In the genomic region with DNA sequence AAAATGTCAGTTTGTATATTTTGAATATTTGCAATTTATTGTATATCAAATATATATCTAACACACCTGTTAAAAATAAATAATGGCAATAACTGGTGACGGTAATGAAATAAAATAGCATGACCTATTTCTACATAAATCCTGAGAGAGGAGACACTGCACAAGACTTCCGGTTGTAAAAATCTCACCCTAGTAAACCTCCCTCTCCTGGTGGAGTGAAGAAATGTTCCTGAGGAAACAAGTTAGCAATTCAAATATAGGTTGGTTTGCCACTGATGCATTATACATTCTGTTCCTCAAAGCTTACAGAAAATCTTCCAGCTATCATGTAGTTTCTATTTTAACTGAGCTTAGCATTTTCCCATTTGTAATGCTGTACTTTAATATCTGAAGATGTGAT, we compare ENCODE assay signal across 11 cellular contexts.
DNase-seq lines count a peak whose midpoint lies in the region; ATAC-seq, FAIRE-seq and TF ChIP-seq lines count a peak whose summit lies in the region.
"Had no signal": no experiment of that assay in that cellular context is flagged by ENCODE, and none has a peak within 500 bp of the region (broad histone marks: within the 10 kb centered on the region; RNA-seq: fewer than 3 reads in every experiment).

No MANE protein-coding gene starts in this region.

- intact Hi-C loops in CD4-positive, alpha-beta T cell (cut with DNase I, micrococcal nuclease): loop anchor here in 1 of 2 experiments (10.0 kb wide), 1 partner anchor 851 kb away; a partner anchor contains a TSS

- no peaks in the 10 kb centered on the region for H3K4me1 Mint-ChIP-seq in CD4-positive, alpha-beta T cell (ENCODE audit: low read depth)
- no peaks in the 10 kb centered on the region for H3K4me1 Mint-ChIP-seq in activated naive CD8-positive, alpha-beta T cell treated with anti-CD3 and anti-CD28 coated beads for 36 hours
- H3K4me1 Mint-ChIP-seq: activated CD4-positive, alpha-beta T cell treated with anti-CD3 and anti-CD28 coated beads for 36 hours had no signal

- no peak overlapping the region for H3K27ac ChIP-seq in CD4-positive, alpha-beta T cell (ENCODE audit: low read depth, low read length)

- TF ChIP-seq RAD21 in Ishikawa (IDR thresholded peaks at IDR 0.05; ENCODE audit: low read depth): peak; percentile 38

- no peak for ATAC-seq in CD4-positive, alpha-beta T cell (ENCODE audit: poor library complexity)
- ATAC-seq: activated CD4-positive, alpha-beta T cell treated with anti-CD3 and anti-CD28 coated beads for 36 hours had no signal

- H3K4me3 Mint-ChIP-seq in CD4-positive, alpha-beta T cell: no peak overlapping the region
- H3K4me3 Mint-ChIP-seq in activated naive CD8-positive, alpha-beta T cell treated with anti-CD3 and anti-CD28 coated beads for 36 hours: no peak overlapping the region
- H3K4me3 Mint-ChIP-seq: activated CD4-positive, alpha-beta T cell treated with anti-CD3 and anti-CD28 coated beads for 36 hours had no signal

- CTCF ChIA-PET in CD4-positive, alpha-beta T cell (lab: Charles Lee): no interaction called here

- TF ChIP-seq CTCF in D721Med (IDR thresholded peaks at IDR 0.05; ENCODE audit: insufficient read depth, missing control alignments): peak; percentile 32
- no peak for TF ChIP-seq CTCF in CD4-positive, alpha-beta T cell (IDR thresholded peaks at IDR 0.05)

- no peak for TF ChIP-seq EP300 in Ishikawa (IDR thresholded peaks at IDR 0.05; ENCODE audit: borderline replicate concordance)

- H3K36me3 Mint-ChIP-seq in CD4-positive, alpha-beta T cell (ENCODE audit: low read depth): no peaks in the 10 kb centered on the region
- no peaks in the 10 kb centered on the region for H3K36me3 Mint-ChIP-seq in activated naive CD8-positive, alpha-beta T cell treated with anti-CD3 and anti-CD28 coated beads for 36 hours

- H3K27me3 Mint-ChIP-seq in CD4-positive, alpha-beta T cell: no peaks in the 10 kb centered on the region
- H3K27me3 Mint-ChIP-seq in activated naive CD8-positive, alpha-beta T cell treated with anti-CD3 and anti-CD28 coated beads for 36 hours: no peaks in the 10 kb centered on the region
- H3K27me3 Mint-ChIP-seq: activated CD4-positive, alpha-beta T cell treated with anti-CD3 and anti-CD28 coated beads for 36 hours had no signal

- H3K9me3 Mint-ChIP-seq in CD4-positive, alpha-beta T cell: no peaks in the 10 kb centered on the region
- no peaks in the 10 kb centered on the region for H3K9me3 Mint-ChIP-seq in activated naive CD8-positive, alpha-beta T cell treated with anti-CD3 and anti-CD28 coated beads for 36 hours

- peak; percentile 55 for FAIRE-seq in D721Med (lab: Jason Lieb, UNC)

- H3K27me3 ChIP-seq in CD4-positive, alpha-beta T cell (ENCODE audit: control insufficient read depth, insufficient read depth, low read length): no peaks in the 10 kb centered on the region

- H3K27ac Mint-ChIP-seq in CD4-positive, alpha-beta T cell: no peak overlapping the region
- no peak overlapping the region for H3K27ac Mint-ChIP-seq in activated naive CD8-positive, alpha-beta T cell treated with anti-CD3 and anti-CD28 coated beads for 36 hours
- H3K27ac Mint-ChIP-seq: activated CD4-positive, alpha-beta T cell treated with anti-CD3 and anti-CD28 coated beads for 36 hours had no signal

- POLR2A ChIA-PET in CD4-positive, alpha-beta T cell (lab: Charles Lee): no interaction called here

- DNase-seq in D721Med (ENCODE audit: insufficient read length, low spot score): no peak
- DNase-seq in RPMI8226: peak; percentile 7
- peak; percentile 19 for DNase-seq in inferior parietal cortex (ENCODE audit: extremely low spot score)
- DNase-seq in CD4-positive, alpha-beta T cell: no peak
- no peak for DNase-seq in nucleus accumbens (lab: John Stamatoyannopoulos, UW)
- no peak for DNase-seq in NCI-H69 (lab: John Stamatoyannopoulos, UW)
- no peak for DNase-seq in activated naive CD8-positive, alpha-beta T cell treated with anti-CD3 and anti-CD28 coated beads for 36 hours
- DNase-seq: activated CD4-positive, alpha-beta T cell treated with anti-CD3 and anti-CD28 coated beads for 36 hours; cortex of kidney; NCI-H1092 had no signal

- H3K9me3 ChIP-seq in CD4-positive, alpha-beta T cell (ENCODE audit: control insufficient read depth, low read length): no peaks in the 10 kb centered on the region

TF ChIP-seq in Ishikawa, 13 proteins besides CTCF, POLR2A, EP300 and RAD21:
- TF ChIP-seq NFIC (IDR thresholded peaks at IDR 0.05): no peak
- no peak for TF ChIP-seq CREB1 (IDR thresholded peaks at IDR 0.05; ENCODE audit: low read depth)
- no peak for TF ChIP-seq ZBTB7A (IDR thresholded peaks at IDR 0.05; ENCODE audit: low read depth)
- TF ChIP-seq YY1 (IDR thresholded peaks at IDR 0.05; ENCODE audit: low read depth): no peak
- TF ChIP-seq TCF12 (IDR thresholded peaks at IDR 0.05; ENCODE audit: low read depth): no peak
- TF ChIP-seq FOXM1 (IDR thresholded peaks at IDR 0.05; ENCODE audit: borderline replicate concordance, low read depth): no peak
- TF ChIP-seq, protein P1, sequence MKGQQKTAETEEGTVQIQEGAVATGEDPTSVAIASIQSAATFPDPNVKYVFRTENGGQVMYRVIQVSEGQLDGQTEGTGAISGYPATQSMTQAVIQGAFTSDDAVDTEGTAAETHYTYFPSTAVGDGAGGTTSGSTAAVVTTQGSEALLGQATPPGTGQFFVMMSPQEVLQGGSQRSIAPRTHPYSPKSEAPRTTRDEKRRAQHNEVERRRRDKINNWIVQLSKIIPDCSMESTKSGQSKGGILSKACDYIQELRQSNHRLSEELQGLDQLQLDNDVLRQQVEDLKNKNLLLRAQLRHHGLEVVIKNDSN (IDR thresholded peaks at IDR 0.05): no peak
- no peak for TF ChIP-seq CEBPB (IDR thresholded peaks at IDR 0.05)
- no peak for TF ChIP-seq TAF1 (IDR thresholded peaks at IDR 0.05; ENCODE audit: low read depth)
- TF ChIP-seq, protein P2, sequence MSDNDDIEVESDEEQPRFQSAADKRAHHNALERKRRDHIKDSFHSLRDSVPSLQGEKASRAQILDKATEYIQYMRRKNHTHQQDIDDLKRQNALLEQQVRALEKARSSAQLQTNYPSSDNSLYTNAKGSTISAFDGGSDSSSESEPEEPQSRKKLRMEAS (IDR thresholded peaks at IDR 0.05): no peak

Comparison
In these comparisons a context has a peak if more than half of its experiments do, and no peak if none do; other contexts are left out.
1. DNase-seq: peak in RPMI8226 (single experiment) and inferior parietal cortex (single experiment); none in D721Med (single experiment), CD4-positive, alpha-beta T cell (0 of 10), nucleus accumbens (0 of 56), NCI-H69 (single experiment) and activated naive CD8-positive, alpha-beta T cell treated with anti-CD3 and anti-CD28 coated beads for 36 hours (single experiment).